In the genomic region with DNA sequence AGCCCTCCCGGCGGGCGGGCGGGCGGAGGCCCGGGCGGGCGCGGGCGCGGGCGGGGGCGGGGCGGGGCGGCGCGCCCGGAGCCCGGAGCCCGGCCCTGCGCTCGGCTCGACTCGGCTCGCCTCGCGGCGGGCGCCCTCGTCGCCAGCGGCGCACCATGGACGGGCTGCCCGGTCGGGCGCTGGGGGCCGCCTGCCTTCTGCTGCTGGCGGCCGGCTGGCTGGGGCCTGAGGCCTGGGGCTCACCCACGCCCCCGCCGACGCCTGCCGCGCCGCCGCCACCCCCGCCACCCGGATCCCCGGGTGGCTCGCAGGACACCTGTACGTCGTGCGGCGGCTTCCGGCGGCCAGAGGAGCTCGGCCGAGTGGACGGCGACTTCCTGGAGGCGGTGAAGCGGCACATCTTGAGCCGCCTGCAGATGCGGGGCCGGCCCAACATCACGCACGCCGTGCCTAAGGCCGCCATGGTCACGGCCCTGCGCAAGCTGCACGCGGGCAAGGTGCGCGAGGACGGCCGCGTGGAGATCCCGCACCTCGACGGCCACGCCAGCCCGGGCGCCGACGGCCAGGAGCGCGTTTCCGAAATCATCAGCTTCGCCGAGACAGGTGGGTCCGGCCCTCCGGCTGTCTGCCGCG, we compare ENCODE assay signal across 8 cellular contexts. TPM values are rescaled to one million over a fixed set of nuclear protein-coding genes. Genes with fewer than 3 reads are reported as not detected.
DNase-seq lines count a peak whose midpoint lies in the region; ATAC-seq and TF ChIP-seq lines count a peak whose summit lies in the region.

A gene (plus strand): TSS at position 103 of the 633 bp plus-strand sequence. CDS start 53 bp downstream, at position 156.

- H3K9ac ChIP-seq in iPS-18a (ENCODE audit: low read length): no peak within 1 kb of the TSS

- POLR2A ChIA-PET in activated CD4-positive, alpha-beta T cell treated with anti-CD3 and anti-CD28 coated beads for 36 hours (lab: Charles Lee): no interaction called here

- TF ChIP-seq POLR2A in spleen (IDR thresholded peaks at IDR 0.05) (no peak), GM18505 (IDR thresholded peaks at IDR 0.05; ENCODE audit: borderline replicate concordance, extremely low read depth, insufficient read depth, insufficient read length) (no peak)

- intact Hi-C loops in activated CD4-positive, alpha-beta T cell treated with anti-CD3 and anti-CD28 coated beads for 36 hours (cut with DNase I, micrococcal nuclease): loop anchor here (5.0 to 10.0 kb wide), 3 partner anchors 169 to 591 kb away; a partner anchor contains a TSS
- intact Hi-C loops in spleen (cut with DNase I; ENCODE audit: low total_unique reads): loop anchor here (5.0 kb wide), 1 partner anchor 211 kb away; no protein-coding TSS in a partner anchor

- peak; percentile 22 for DNase-seq in activated CD4-positive, alpha-beta T cell treated with anti-CD3 and anti-CD28 coated beads for 36 hours
- no peak for DNase-seq in activated CD4-positive, alpha-beta T cell treated with anti-CD3 and anti-CD28 coated beads, Interleukin-2, amount 50 U/mL, for 48 hours
- peak; percentile 23 to 28 for DNase-seq in activated T-cell treated with anti-CD3 and anti-CD28 coated beads, Interleukin-2, amount 50 U/mL, for 48 hours
- DNase-seq in spleen: peak; percentile 84
- DNase-seq in SK-N-DZ (ENCODE audit: low spot score): no peak

- H3K4me3 ChIP-seq in iPS-18a (ENCODE audit: low read length) (peak within 1 kb of the TSS; percentile 48), spleen (peak within 1 kb of the TSS; percentile 37 to 80 (median 53))

- no peaks in the 10 kb centered on the region for H3K9me3 ChIP-seq in iPS-18a (ENCODE audit: control insufficient read depth, low read depth, low read length)
- H3K9me3 ChIP-seq in spleen: no peaks in the 10 kb centered on the region

- H3K36me3 ChIP-seq in iPS-18a (ENCODE audit: control insufficient read depth, low read depth, low read length) (no peaks in the 10 kb centered on the region), spleen (peaks cover 0 to 7% (median 0%) of the 10 kb centered on the region in 6 donors)

- H3K9me3 Mint-ChIP-seq in activated CD4-positive, alpha-beta T cell treated with anti-CD3 and anti-CD28 coated beads for 36 hours (ENCODE audit: low read depth): no peaks in the 10 kb centered on the region

- ATAC-seq in activated CD4-positive, alpha-beta T cell treated with anti-CD3 and anti-CD28 coated beads for 36 hours: no peak
- ATAC-seq in GM18505 (IDR thresholded peaks at IDR 0.05; ENCODE audit: unreplicated experiment): no peak
- ATAC-seq in GM21528 (IDR thresholded peaks at IDR 0.05; ENCODE audit: low FRiP score, unreplicated experiment): no peak

- H3K4me1 Mint-ChIP-seq in activated CD4-positive, alpha-beta T cell treated with anti-CD3 and anti-CD28 coated beads for 36 hours: peaks cover 22% of the 10 kb centered on the region

- H3K4me1 ChIP-seq in iPS-18a (ENCODE audit: control insufficient read depth, low read depth, low read length) (peaks cover 33% of the 10 kb centered on the region), spleen (peaks cover 28 to 61% (median 50%) of the 10 kb centered on the region in 6 donors)

- no peak within 1 kb of the TSS for H3K27ac ChIP-seq in iPS-18a (ENCODE audit: low read length)
- peak within 1 kb of the TSS in 2 of 8 donors; percentile 57 to 77 for H3K27ac ChIP-seq in spleen

- peaks cover 98% of the 10 kb centered on the region for H3K27me3 ChIP-seq in iPS-18a (ENCODE audit: control insufficient read depth, insufficient read depth, low read length)
- H3K27me3 ChIP-seq in spleen (replicated peaks in 1 of 7): peaks cover 3 to 99% (median 85%) of the 10 kb centered on the region in 7 donors

- no peaks in the 10 kb centered on the region for H3K36me3 Mint-ChIP-seq in activated CD4-positive, alpha-beta T cell treated with anti-CD3 and anti-CD28 coated beads for 36 hours (ENCODE audit: low read depth)

- peak within 1 kb of the TSS; percentile 57 for H3K4me3 Mint-ChIP-seq in activated CD4-positive, alpha-beta T cell treated with anti-CD3 and anti-CD28 coated beads for 36 hours

- CTCF ChIA-PET in activated CD4-positive, alpha-beta T cell treated with anti-CD3 and anti-CD28 coated beads for 36 hours (lab: Charles Lee): interaction anchor here (0.7 to 0.9 kb wide), 2 partner anchors 171 to 344 kb away, joined by 3 to 4 read pairs; no protein-coding TSS in a partner anchor

- peaks cover 55% of the 10 kb centered on the region for H3K27me3 Mint-ChIP-seq in activated CD4-positive, alpha-beta T cell treated with anti-CD3 and anti-CD28 coated beads for 36 hours

- no peak for TF ChIP-seq CTCF in spleen (IDR thresholded peaks at IDR 0.05 in 8 of 11, conservative IDR thresholded peaks at IDR 0.05 in 3 of 11)

- WGBS in spleen, 5 donors: 2 to 4% (median 4%) methylated on average over 14 to 97 of the region's 97 CpGs

- H3K27ac Mint-ChIP-seq in activated CD4-positive, alpha-beta T cell treated with anti-CD3 and anti-CD28 coated beads for 36 hours: no peak within 1 kb of the TSS

RNA-seq across cellular contexts. Expression of the gene that starts here (rescaled TPM):
- total RNA-seq in activated CD4-positive, alpha-beta T cell treated with anti-CD3 and anti-CD28 coated beads for 36 hours: not detected
- 1 to 10 TPM in 2 of 7 donors, under 1 TPM in 5; 0.29 to 1.4 (median 0.68) TPM for total RNA-seq in spleen
- 1 to 10 TPM in 1 of 3 donors, under 1 TPM in 2; 0.26 to 1.5 (median 0.58) TPM for polyA plus RNA-seq in spleen
- not detected in 2 replicates for polyA plus RNA-seq in SK-N-DZ (2014; cell fraction: cytosol; rRNA removed)
- polyA plus RNA-seq in SK-N-DZ (2014; cell fraction: nucleus; rRNA removed): not detected in 2 replicates

Comparison
In these comparisons a context has a peak if more than half of its experiments do, and no peak if none do; other contexts are left out.
1. Peak in DNase-seq in activated CD4-positive, alpha-beta T cell treated with anti-CD3 and anti-CD28 coated beads for 36 hours; RNA of the gene not detected or under 1 TPM.
2. DNase-seq: peak in activated T-cell treated with anti-CD3 and anti-CD28 coated beads, Interleukin-2, amount 50 U/mL, for 48 hours (2 of 2) and spleen (single experiment); none in activated CD4-positive, alpha-beta T cell treated with anti-CD3 and anti-CD28 coated beads, Interleukin-2, amount 50 U/mL, for 48 hours (0 of 2) and SK-N-DZ (single experiment).